18 cellular contexts compared by ENCODE assay signal in the genomic region with DNA sequence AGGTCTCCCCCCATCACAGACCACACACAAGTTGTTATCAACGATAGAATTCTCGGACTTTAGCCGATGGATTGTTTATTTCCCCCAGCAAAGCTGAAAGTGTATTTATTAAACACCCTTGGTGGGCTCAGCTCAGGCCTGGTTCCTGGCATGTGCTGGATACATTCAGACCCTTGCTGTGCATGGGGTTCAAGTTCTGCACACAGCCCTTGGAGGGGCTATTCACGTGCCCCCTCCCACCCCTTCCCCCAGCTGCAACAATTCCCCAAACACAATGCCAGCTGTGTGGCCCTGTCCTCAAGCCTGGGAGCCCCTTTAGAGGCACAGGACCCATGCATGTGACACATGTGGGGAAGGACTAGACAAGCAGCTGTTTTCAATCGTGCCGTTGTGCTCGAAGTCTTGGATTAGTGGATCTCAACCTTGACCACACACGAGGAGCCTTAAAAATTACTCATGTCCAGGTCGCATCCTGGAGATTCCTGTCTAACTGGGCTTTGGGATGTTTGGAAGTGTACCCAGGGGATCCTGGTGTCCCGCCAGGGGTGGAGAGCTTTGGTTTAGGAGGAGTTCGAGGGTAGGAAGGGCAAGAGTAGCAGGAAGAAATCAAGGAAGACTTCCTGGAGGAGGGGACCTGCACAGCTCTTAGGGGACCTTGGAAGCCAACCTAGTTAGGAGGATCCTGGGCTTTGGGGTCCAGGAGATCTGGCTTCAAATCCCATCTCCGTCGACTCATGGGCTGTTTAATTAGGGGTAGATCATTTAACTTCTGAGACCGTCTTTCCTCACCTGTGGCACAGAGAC.
"Had no signal": no experiment of that assay in that cellular context is flagged by ENCODE, and none has a peak within 500 bp of the region (broad histone marks: within the 10 kb centered on the region; RNA-seq: fewer than 3 reads in every experiment).

No MANE protein-coding gene starts in this region.

- ATAC-seq: activated CD8-positive, alpha-beta T cell treated with anti-CD3 and anti-CD28 coated beads for 36 hours; activated naive CD8-positive, alpha-beta T cell treated with anti-CD3 and anti-CD28 coated beads, Interleukin-2, amount 50 U/mL, for 24 hours; effector memory CD8-positive, alpha-beta T cell; left cardiac atrium; natural killer cell treated with Interleukin-12 subunit alpha and Interleukin-12 subunit beta and Interleukin-15 and Interleukin-18, amount 100 ng/mL, for 72 hours had no signal

- H3K27ac ChIP-seq: breast epithelium, epithelial cell of prostate, upper lobe of right lung had no signal

- H3K4me1 Mint-ChIP-seq: activated naive CD8-positive, alpha-beta T cell treated with anti-CD3 and anti-CD28 coated beads, Interleukin-2, amount 50 U/mL, for 24 hours had no signal

- H3K4me1 ChIP-seq: breast epithelium had no signal

- H3K27ac Mint-ChIP-seq: activated CD8-positive, alpha-beta T cell treated with anti-CD3 and anti-CD28 coated beads for 36 hours; activated naive CD8-positive, alpha-beta T cell treated with anti-CD3 and anti-CD28 coated beads, Interleukin-2, amount 50 U/mL, for 24 hours; activated T-helper 2 cell treated with anti-CD3 and anti-CD28 coated beads, Interferon-gamma antibody, Interleukin-2, Interleukin-4, amounts not matched to agents 10 μg/mL and 5 μg/mL and 100 μg/mL, durations not matched to agents 14 hours and 24 hours and 36 hours; T-helper 1 cell treated with Interleukin-12 subunit alpha and Interleukin-12 subunit beta and Interleukin-4 antibody, amounts not matched to agents 30 μg/mL and 1 μg/mL, for 36 hours had no signal

- H3K36me3 ChIP-seq: breast epithelium had no signal

- H3K9me3 Mint-ChIP-seq: activated CD4-positive, alpha-beta T cell treated with anti-CD3 and anti-CD28 coated beads, Interleukin-2, amount 10 ng/mL, durations not matched to agents 24 days and 14 days; activated CD8-positive, alpha-beta T cell treated with anti-CD3 and anti-CD28 coated beads for 36 hours; activated naive CD8-positive, alpha-beta T cell treated with anti-CD3 and anti-CD28 coated beads, Interleukin-2, amount 50 U/mL, for 24 hours; activated T-helper 2 cell treated with anti-CD3 and anti-CD28 coated beads, Interferon-gamma antibody, Interleukin-2, Interleukin-4, amounts not matched to agents 10 μg/mL and 5 μg/mL and 100 μg/mL, durations not matched to agents 14 hours and 24 hours and 36 hours; effector memory CD8-positive, alpha-beta T cell; natural killer cell treated with Interleukin-12 subunit alpha and Interleukin-12 subunit beta and Interleukin-15 and Interleukin-18, amount 100 ng/mL, for 72 hours; T-helper 1 cell treated with Interleukin-12 subunit alpha and Interleukin-12 subunit beta and Interleukin-4 antibody, amounts not matched to agents 30 μg/mL and 1 μg/mL, for 36 hours had no signal

- H3K4me3 ChIP-seq: breast epithelium, upper lobe of right lung had no signal

- DNase-seq: activated CD4-positive, alpha-beta T cell treated with anti-CD3 and anti-CD28 coated beads, Interleukin-2, amount 10 ng/mL, durations not matched to agents 24 days and 14 days; activated CD8-positive, alpha-beta T cell treated with anti-CD3 and anti-CD28 coated beads for 36 hours; activated naive CD4-positive, alpha-beta T cell treated with Interleukin-2 at 50 U/mL for 16 hours; activated naive CD8-positive, alpha-beta T cell treated with anti-CD3 and anti-CD28 coated beads, Interleukin-2, amount 50 U/mL, for 24 hours; activated T-cell treated with anti-CD3 and anti-CD28 coated beads, Interleukin-2, amount 50 U/mL, for 1 hour; anterior cingulate cortex; effector memory CD8-positive, alpha-beta T cell; foreskin fibroblast; left cardiac atrium; mesendoderm; nucleus accumbens; stimulated activated naive CD4-positive, alpha-beta T cell treated with Interleukin-2 at 50 U/mL for 16 hours; upper lobe of right lung had no signal

- H3K27me3 ChIP-seq: breast epithelium, upper lobe of right lung had no signal

- H3K27me3 Mint-ChIP-seq: activated CD4-positive, alpha-beta T cell treated with anti-CD3 and anti-CD28 coated beads, Interleukin-2, amount 10 ng/mL, durations not matched to agents 24 days and 14 days; activated CD8-positive, alpha-beta T cell treated with anti-CD3 and anti-CD28 coated beads for 36 hours; activated naive CD8-positive, alpha-beta T cell treated with anti-CD3 and anti-CD28 coated beads, Interleukin-2, amount 50 U/mL, for 24 hours; effector memory CD8-positive, alpha-beta T cell; natural killer cell treated with Interleukin-12 subunit alpha and Interleukin-12 subunit beta and Interleukin-15 and Interleukin-18, amount 100 ng/mL, for 72 hours had no signal

- H3K9me3 ChIP-seq: breast epithelium, upper lobe of right lung had no signal

- H3K4me3 Mint-ChIP-seq: activated CD4-positive, alpha-beta T cell treated with anti-CD3 and anti-CD28 coated beads, Interleukin-2, amount 10 ng/mL, durations not matched to agents 24 days and 14 days; activated CD8-positive, alpha-beta T cell treated with anti-CD3 and anti-CD28 coated beads for 36 hours; activated naive CD8-positive, alpha-beta T cell treated with anti-CD3 and anti-CD28 coated beads, Interleukin-2, amount 50 U/mL, for 24 hours; effector memory CD8-positive, alpha-beta T cell; natural killer cell treated with Interleukin-12 subunit alpha and Interleukin-12 subunit beta and Interleukin-15 and Interleukin-18, amount 100 ng/mL, for 72 hours; T-helper 1 cell treated with Interleukin-12 subunit alpha and Interleukin-12 subunit beta and Interleukin-4 antibody, amounts not matched to agents 30 μg/mL and 1 μg/mL, for 36 hours had no signal
